ENCODE assay signal across 16 cellular contexts in genomic region chr5:61569353-61569752, GRCh38.
"Had no signal": no experiment of that assay in that cellular context is flagged by ENCODE, and none has a peak within 500 bp of the region (broad histone marks: within the 10 kb centered on the region; RNA-seq: fewer than 3 reads in every experiment).

No MANE protein-coding gene starts in this region.

- H3K9me3 Mint-ChIP-seq: activated T-helper 1 cell treated with anti-CD3 and anti-CD28 coated beads, Interleukin-12 subunit alpha, Interleukin-12 subunit beta, Interleukin-2, Interleukin-4 antibody, amounts not matched to agents 30 ng/mL and 10 ng/mL and 1 ng/mL, durations not matched to agents 14 hours and 24 hours and 36 hours; natural killer cell had no signal

- H3K27ac Mint-ChIP-seq: activated CD4-positive, alpha-beta T cell treated with anti-CD3 and anti-CD28 coated beads for 36 hours; activated naive CD8-positive, alpha-beta T cell; activated T-helper 1 cell treated with anti-CD3 and anti-CD28 coated beads, Interleukin-12 subunit alpha, Interleukin-12 subunit beta, Interleukin-2, Interleukin-4 antibody, amounts not matched to agents 30 ng/mL and 10 ng/mL and 1 ng/mL, durations not matched to agents 14 hours and 24 hours and 36 hours; natural killer cell had no signal

- H3K4me3 Mint-ChIP-seq: activated CD4-positive, alpha-beta T cell treated with anti-CD3 and anti-CD28 coated beads for 36 hours; activated naive CD8-positive, alpha-beta T cell; activated T-helper 1 cell treated with anti-CD3 and anti-CD28 coated beads, Interleukin-12 subunit alpha, Interleukin-12 subunit beta, Interleukin-2, Interleukin-4 antibody, amounts not matched to agents 30 ng/mL and 10 ng/mL and 1 ng/mL, durations not matched to agents 14 hours and 24 hours and 36 hours; natural killer cell had no signal

- ATAC-seq: activated CD4-positive, alpha-beta T cell treated with anti-CD3 and anti-CD28 coated beads for 36 hours; left colon; natural killer cell had no signal

- H3K27me3 ChIP-seq: dorsolateral prefrontal cortex, tibial nerve had no signal

- H3K4me1 Mint-ChIP-seq: activated CD4-positive, alpha-beta T cell treated with anti-CD3 and anti-CD28 coated beads for 36 hours; natural killer cell had no signal

- H3K27me3 Mint-ChIP-seq: activated CD4-positive, alpha-beta T cell treated with anti-CD3 and anti-CD28 coated beads for 36 hours; activated naive CD8-positive, alpha-beta T cell had no signal

- H3K36me3 ChIP-seq: tibial nerve had no signal

- H3K4me1 ChIP-seq: tibial nerve had no signal

- H3K27ac ChIP-seq: dorsolateral prefrontal cortex, tibial nerve had no signal

- H3K9me3 ChIP-seq: tibial nerve had no signal

- H3K36me3 Mint-ChIP-seq: activated naive CD8-positive, alpha-beta T cell; natural killer cell had no signal

- H3K4me3 ChIP-seq: dorsolateral prefrontal cortex, lung, tibial nerve had no signal

- DNase-seq: activated CD4-positive, alpha-beta T cell treated with anti-CD3 and anti-CD28 coated beads for 36 hours; activated CD4-positive, alpha-beta T cell treated with anti-CD3 and anti-CD28 coated beads, Interleukin-2, amount 50 U/mL, for 48 hours; activated T-cell treated with anti-CD3 and anti-CD28 coated beads for 4 hours; caudate nucleus; dorsolateral prefrontal cortex; foreskin melanocyte; left colon; natural killer cell; nucleus accumbens; stimulated activated CD4-positive, alpha-beta T cell treated with anti-CD3 and anti-CD28 coated beads, Interleukin-2, amount 100 ng/mL, for 24 hours; stimulated activated naive CD4-positive, alpha-beta T cell treated with Interleukin-2 at 50 U/mL for 16 hours; substantia nigra had no signal
